In genomic region chr12:90355701-90356345, GRCh38 we compare ENCODE assay signal across 19 cellular contexts.
DNase-seq lines count a peak whose midpoint lies in the region; ATAC-seq, FAIRE-seq and TF ChIP-seq lines count a peak whose summit lies in the region.
"Had no signal": no experiment of that assay in that cellular context is flagged by ENCODE, and none has a peak within 500 bp of the region (broad histone marks: within the 10 kb centered on the region; RNA-seq: fewer than 3 reads in every experiment).

No MANE protein-coding gene starts in this region.

- WGBS in trophoblast cell (ENCODE audit: extremely low coverage, insufficient coverage, insufficient read length) = no CpG with 5 or more reads among the region's 7 CpGs

- H3K4me1 ChIP-seq in keratinocyte (ENCODE audit: control insufficient read depth, extremely low read depth, insufficient read depth, low read length) (peaks cover 5% of the 10 kb centered on the region), trophoblast cell (ENCODE audit: control insufficient read depth in 1 of 2, insufficient read depth in 2 of 2, low read length in 2 of 2) (peaks cover 3 to 8% of the 10 kb centered on the region in 2 experiments), osteoblast (ENCODE audit: insufficient read depth, low read length) (no peaks in the 10 kb centered on the region)
- H3K4me1 ChIP-seq: SJSA1 had no signal

- no peak for ATAC-seq in HG02588 (IDR thresholded peaks at IDR 0.05; ENCODE audit: unreplicated experiment)
- ATAC-seq in HG03095 (IDR thresholded peaks at IDR 0.05; ENCODE audit: unreplicated experiment) = no peak
- ATAC-seq: CD8-positive, alpha-beta T cell had no signal

- H4K8ac ChIP-seq in trophoblast cell (ENCODE audit: low read depth, low read length) = no peak overlapping the region

- H3K9ac ChIP-seq in keratinocyte (ENCODE audit: control insufficient read depth, extremely low read depth, insufficient read depth, low read length) (no peak overlapping the region), trophoblast cell (ENCODE audit: low read length) (no peak overlapping the region)

- no peaks in the 10 kb centered on the region for H3K36me3 ChIP-seq in WERI-Rb-1
- H3K36me3 ChIP-seq in keratinocyte (ENCODE audit: control insufficient read depth in 2 of 2, extremely low read depth in 1 of 2, insufficient read depth in 2 of 2, low read length in 2 of 2) = no peaks in the 10 kb centered on the region
- no peaks in the 10 kb centered on the region for H3K36me3 ChIP-seq in trophoblast cell (ENCODE audit: control insufficient read depth in 1 of 2, insufficient read depth in 2 of 2, low read length in 2 of 2)
- no peaks in the 10 kb centered on the region for H3K36me3 ChIP-seq in osteoblast (ENCODE audit: insufficient read depth, low read length)
- H3K36me3 ChIP-seq: SJSA1 had no signal

- no peak overlapping the region for H4K12ac ChIP-seq in trophoblast cell (ENCODE audit: low read depth, low read length)

- peak overlapping the region; percentile 57 for H3K4me2 ChIP-seq in keratinocyte (ENCODE audit: control insufficient read depth, extremely low read depth, insufficient read depth, low read depth, low read length)
- no peak overlapping the region for H3K4me2 ChIP-seq in trophoblast cell (ENCODE audit: low read length)
- no peak overlapping the region for H3K4me2 ChIP-seq in osteoblast (ENCODE audit: insufficient read depth, low read length)
- H3K4me2 ChIP-seq: PC-9 had no signal

- dilution Hi-C loops in keratinocyte (cut with MboI; ENCODE audit: extremely low pct_ligation_motif_present, low sequenced_read_pairs) = no loop called here

- no peak overlapping the region for H2AK5ac ChIP-seq in trophoblast cell (ENCODE audit: low read length)

- H3K4me3 ChIP-seq in WERI-Rb-1 (ENCODE audit: low read depth, low read length) = peak overlapping the region; percentile 25
- no peak overlapping the region for H3K4me3 ChIP-seq in keratinocyte (ENCODE audit: control insufficient read depth in 2 of 3, extremely low read depth in 1 of 3, insufficient read depth in 2 of 3, low read depth in 1 of 3, low read length in 3 of 3)
- no peak overlapping the region for H3K4me3 ChIP-seq in trophoblast cell (ENCODE audit: low read depth, low read length)
- H3K4me3 ChIP-seq in osteoblast (ENCODE audit: insufficient read depth, low read length) = no peak overlapping the region
- H3K4me3 ChIP-seq: PC-9, SJSA1 had no signal

- H3K27me3 ChIP-seq in WERI-Rb-1 (ENCODE audit: insufficient read depth, low read depth, severe bottlenecking) = no peaks in the 10 kb centered on the region
- H3K27me3 ChIP-seq in keratinocyte (ENCODE audit: control insufficient read depth, extremely low read depth, insufficient read depth, low read length) = no peaks in the 10 kb centered on the region
- H3K27me3 ChIP-seq in trophoblast cell (ENCODE audit: insufficient read depth, low read length) = no peaks in the 10 kb centered on the region
- no peaks in the 10 kb centered on the region for H3K27me3 ChIP-seq in osteoblast (ENCODE audit: insufficient read depth, low read length)
- H3K27me3 ChIP-seq: SJSA1 had no signal

- no peak overlapping the region for H3K23ac ChIP-seq in trophoblast cell (ENCODE audit: low read length)

- H3K4ac ChIP-seq in trophoblast cell (ENCODE audit: low read depth, low read length) = no peak overlapping the region

- no peak overlapping the region for H2BK5ac ChIP-seq in trophoblast cell (ENCODE audit: low read depth, low read length, poor library complexity)

- H2AFZ ChIP-seq in keratinocyte (ENCODE audit: control insufficient read depth, low read length) (no peak overlapping the region), trophoblast cell (ENCODE audit: insufficient read depth, low read length, poor library complexity) (no peak overlapping the region), osteoblast (ENCODE audit: low read length) (no peak overlapping the region)
- H2AFZ ChIP-seq: PC-9 had no signal

- no peak overlapping the region for H4K91ac ChIP-seq in trophoblast cell (ENCODE audit: low read depth, low read length)

- no peaks in the 10 kb centered on the region for H3K79me1 ChIP-seq in trophoblast cell (ENCODE audit: low read length)

- H2BK120ac ChIP-seq in trophoblast cell (ENCODE audit: insufficient read depth, low read length, poor library complexity) = no peak overlapping the region

- FAIRE-seq in keratinocyte (lab: Jason Lieb, UNC) = peak; percentile 39
- FAIRE-seq: GM12891 had no signal

- H3K9me3 ChIP-seq in WERI-Rb-1 (ENCODE audit: severe bottlenecking) = peaks cover 3% of the 10 kb centered on the region
- H3K9me3 ChIP-seq in keratinocyte (ENCODE audit: control insufficient read depth, low read depth, low read length) = no peaks in the 10 kb centered on the region
- H3K9me3 ChIP-seq in trophoblast cell (ENCODE audit: insufficient read depth, low read depth, low read length) = no peaks in the 10 kb centered on the region
- no peaks in the 10 kb centered on the region for H3K9me3 ChIP-seq in osteoblast (ENCODE audit: low read depth, low read length)
- H3K9me3 ChIP-seq: SJSA1 had no signal

- peak; percentile 3 for DNase-seq in ELF-1 (ENCODE audit: low read depth, low spot score)
- no peak for DNase-seq in WERI-Rb-1
- DNase-seq in keratinocyte (ENCODE audit: low read depth, low spot score) = no peak
- peak; percentile 55 to 88 for DNase-seq in trophoblast cell
- no peak for DNase-seq in EL
- no peak for DNase-seq in osteoblast (ENCODE audit: insufficient read length, low spot score, missing footprints)
- DNase-seq: CD8-positive, alpha-beta T cell; DND-41; GF-D8; GOT3; Kasumi-1; NCI-H1417; NCI-H187 treated with DMSO at 0.1 percent for 48 hours; NCI-H69; PC-9 had no signal

- no peaks in the 10 kb centered on the region for H3K9me1 ChIP-seq in keratinocyte (ENCODE audit: control insufficient read depth, extremely low read depth, insufficient read depth, low read length)

- TF ChIP-seq CTCF in WERI-Rb-1 (IDR thresholded peaks at IDR 0.05; ENCODE audit: low read depth, low read length) (no peak), keratinocyte (optimal IDR thresholded peaks at IDR 0.05 in 1 of 3, IDR thresholded peaks at IDR 0.05 in 1 of 3, conservative IDR thresholded peaks at IDR 0.05 in 1 of 3; ENCODE audit: extremely low read depth in 1 of 3, insufficient read depth in 2 of 3, low read length in 3 of 3) (no peak), osteoblast (IDR thresholded peaks at IDR 0.05; ENCODE audit: extremely low read depth, low read depth, low read length) (no peak)

- no peak overlapping the region for H3K18ac ChIP-seq in trophoblast cell (ENCODE audit: low read length)

- no peak overlapping the region for H2BK12ac ChIP-seq in trophoblast cell (ENCODE audit: low read length)

- no peak overlapping the region for H3K27ac ChIP-seq in WERI-Rb-1
- H3K27ac ChIP-seq in keratinocyte (ENCODE audit: control insufficient read depth, insufficient read depth, low read length) = no peak overlapping the region
- peak overlapping the region; percentile 1 for H3K27ac ChIP-seq in trophoblast cell (ENCODE audit: low read depth, low read length)
- no peak overlapping the region for H3K27ac ChIP-seq in osteoblast (ENCODE audit: low read depth, low read length)
- H3K27ac ChIP-seq: PC-9, SJSA1 had no signal

- H3K79me2 ChIP-seq in keratinocyte (ENCODE audit: control insufficient read depth, insufficient read depth, low read length) = no peaks in the 10 kb centered on the region
- no peaks in the 10 kb centered on the region for H3K79me2 ChIP-seq in trophoblast cell (ENCODE audit: control insufficient read depth, insufficient read depth, low read length, poor library complexity)
- no peaks in the 10 kb centered on the region for H3K79me2 ChIP-seq in osteoblast (ENCODE audit: insufficient read depth, low read length)

- no peaks in the 10 kb centered on the region for H4K20me1 ChIP-seq in keratinocyte (ENCODE audit: control insufficient read depth, extremely low read depth, insufficient read depth, low read length)
- H4K20me1 ChIP-seq in osteoblast (ENCODE audit: insufficient read depth, low read length) = no peaks in the 10 kb centered on the region

- H3K14ac ChIP-seq in trophoblast cell (ENCODE audit: low read length) = no peak overlapping the region

Comparison
In these comparisons a context has a peak if more than half of its experiments do, and no peak if none do; other contexts are left out.
1. DNase-seq: peak in ELF-1 (single experiment) and trophoblast cell (2 of 2); none in WERI-Rb-1 (single experiment), keratinocyte (single experiment), EL (single experiment) and osteoblast (single experiment).